ENCODE assay signal across 17 cellular contexts in the genomic region with DNA sequence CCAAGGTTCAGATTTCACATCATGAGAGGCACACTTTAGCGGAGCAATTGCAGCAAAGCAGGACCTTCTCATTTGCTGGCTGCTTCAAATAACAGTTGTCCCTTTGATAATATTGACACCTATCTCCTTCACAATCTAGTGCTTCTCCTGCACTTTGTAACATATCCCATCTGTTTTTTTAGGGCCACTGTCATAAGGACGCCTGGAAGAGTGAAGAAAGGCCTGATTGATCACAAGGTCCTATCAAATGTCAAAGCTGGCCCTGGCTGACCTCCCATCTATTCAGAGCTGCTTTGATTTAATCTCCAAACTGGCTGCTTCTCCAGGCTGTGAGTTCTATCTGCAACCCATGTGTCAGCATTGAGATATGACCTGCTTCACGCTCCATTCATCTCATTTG.
DNase-seq lines count a peak whose midpoint lies in the region; ATAC-seq and TF ChIP-seq lines count a peak whose summit lies in the region.
"Had no signal": no experiment of that assay in that cellular context is flagged by ENCODE, and none has a peak within 500 bp of the region (broad histone marks: within the 10 kb centered on the region; RNA-seq: fewer than 3 reads in every experiment).

No MANE protein-coding gene starts in this region.

- H3K27ac ChIP-seq in IMR-90 (ENCODE audit: insufficient read depth, low read length) (no peak overlapping the region), SJCRH30 (no peak overlapping the region), mesendoderm (ENCODE audit: low read depth, low read length) (no peak overlapping the region), substantia nigra (ENCODE audit: low read depth, low read length, poor library complexity, severe bottlenecking) (no peak overlapping the region)
- H3K27ac ChIP-seq: lower lobe of right lung, tibial nerve had no signal

- H3K4me1 ChIP-seq in IMR-90 (ENCODE audit: control insufficient read depth, insufficient read depth, low read length) = peaks cover 8% of the 10 kb centered on the region
- peaks cover 20% of the 10 kb centered on the region for H3K4me1 ChIP-seq in SJCRH30
- peaks cover 2% of the 10 kb centered on the region for H3K4me1 ChIP-seq in mesendoderm (ENCODE audit: control insufficient read depth, low read depth, low read length)
- H3K4me1 ChIP-seq: lower lobe of right lung had no signal

- H3K9ac ChIP-seq in IMR-90 (ENCODE audit: low read depth, low read length) (no peak overlapping the region), mesendoderm (ENCODE audit: low read length) (no peak overlapping the region)
- H3K9ac ChIP-seq: GM23248 had no signal

- dilution Hi-C loops in IMR-90 (cut with HindIII; ENCODE audit: low sequenced_read_pairs, unreplicated experiment) = no loop called here

- TF ChIP-seq RAD21 in IMR-90 (IDR thresholded peaks at IDR 0.05; ENCODE audit: low read length) = no peak

- peaks cover 2% of the 10 kb centered on the region for H3K27me3 Mint-ChIP-seq in T-helper 2 cell treated with Interferon-gamma antibody and Interleukin-4, amounts not matched to agents 5 μg/mL and 100 μg/mL, for 36 hours (ENCODE audit: low read depth)

- H4K8ac ChIP-seq in IMR-90 (ENCODE audit: low read depth in 2 of 2, low read length in 2 of 2) = peak overlapping the region in 1 of 2 experiments; percentile 44; a peak in 2 of 4 replicates
- no peak overlapping the region for H4K8ac ChIP-seq in mesendoderm (ENCODE audit: low read depth, low read length)

- H3K9me3 Mint-ChIP-seq in T-helper 2 cell treated with Interferon-gamma antibody and Interleukin-4, amounts not matched to agents 5 μg/mL and 100 μg/mL, for 36 hours = no peaks in the 10 kb centered on the region

- TF ChIP-seq POLR2A in IMR-90 (IDR thresholded peaks at IDR 0.05; ENCODE audit: low read depth, low read length) = no peak

- DNase-seq in COLO829 (ENCODE audit: low spot score) (peak; percentile 51), IMR-90 (no peak), SJCRH30 (peak; percentile 28 to 60), mesendoderm (peak; percentile 62), substantia nigra (lab: John Stamatoyannopoulos, UW) (no peak)
- DNase-seq in NK-92 treated with Interleukin-12 subunit alpha and Interleukin-12 subunit beta, amount 100 ng/mL, for 24 hours (lab: John Stamatoyannopoulos, UW) = no peak
- no peak for DNase-seq in T-helper 2 cell treated with Interferon-gamma antibody and Interleukin-4, amounts not matched to agents 5 μg/mL and 100 μg/mL, for 36 hours (ENCODE audit: low spot score)
- DNase-seq: activated CD4-positive, alpha-beta T cell treated with anti-CD3 and anti-CD28 coated beads, Interleukin-2, amount 50 U/mL, for 4 hours; cerebellar nuclear complex; GM23248; lower lobe of right lung; NCI-H1105; NCI-H526 treated with DMSO at 0.1 percent for 48 hours; stimulated activated CD4-positive, alpha-beta T cell treated with anti-CD3 and anti-CD28 coated beads, Interleukin-4, amount 100 ng/mL, for 24 hours; T-helper 9 cell had no signal

- CTCF ChIA-PET in IMR-90 (lab: Yijun Ruan, JAX) = no interaction called here

- H3K9me3 ChIP-seq in IMR-90 (ENCODE audit: control insufficient read depth, insufficient read depth, low read length) (no peaks in the 10 kb centered on the region), SJCRH30 (replicated peaks) (no peaks in the 10 kb centered on the region)
- H3K9me3 ChIP-seq: lower lobe of right lung, tibial nerve had no signal

- no peak overlapping the region; the same call in 1 of the 2 replicates for H3K14ac ChIP-seq in IMR-90 (replicated peaks; ENCODE audit: low read depth, low read length)

- H4K5ac ChIP-seq in IMR-90 (ENCODE audit: low read depth, low read length) (peak overlapping the region; percentile 4; the same call in 1 of the 2 replicates), mesendoderm (ENCODE audit: low read length) (no peak overlapping the region)

- H4K20me1 ChIP-seq in IMR-90 (ENCODE audit: insufficient read depth, low read length) = no peaks in the 10 kb centered on the region

- H3K36me3 ChIP-seq in IMR-90 (ENCODE audit: control insufficient read depth, insufficient read depth, low read length) (no peaks in the 10 kb centered on the region), SJCRH30 (no peaks in the 10 kb centered on the region), mesendoderm (ENCODE audit: control insufficient read depth, insufficient read depth, low read length) (no peaks in the 10 kb centered on the region)
- H3K36me3 ChIP-seq: lower lobe of right lung, tibial nerve had no signal

- WGBS in IMR-90 (ENCODE audit: extremely low coverage in 2 of 2, insufficient read length in 1 of 2), 2 experiments = no CpG with 5 or more reads among the region's 3 CpGs
- no CpG with 5 or more reads among the region's 3 CpGs for WGBS in mesendoderm (ENCODE audit: extremely low coverage, insufficient coverage, low lambda C conversion rate)

- H3K36me3 Mint-ChIP-seq in T-helper 2 cell treated with Interferon-gamma antibody and Interleukin-4, amounts not matched to agents 5 μg/mL and 100 μg/mL, for 36 hours (ENCODE audit: low read depth) = no peaks in the 10 kb centered on the region

- H3K79me1 ChIP-seq in IMR-90 (ENCODE audit: low read depth in 1 of 2, low read length in 2 of 2) = no peaks in the 10 kb centered on the region
- no peaks in the 10 kb centered on the region for H3K79me1 ChIP-seq in mesendoderm (ENCODE audit: low read length)

- no peak for TF ChIP-seq CTCF in IMR-90 (conservative IDR thresholded peaks at IDR 0.05; ENCODE audit: low read depth, low read length)

- H3K27ac Mint-ChIP-seq in T-helper 2 cell treated with Interferon-gamma antibody and Interleukin-4, amounts not matched to agents 5 μg/mL and 100 μg/mL, for 36 hours = no peak overlapping the region

- H2AK5ac ChIP-seq in IMR-90 (ENCODE audit: low read depth, low read length) = peak overlapping the region; percentile 36; the same call in 1 of the 2 replicates
- H2AK5ac ChIP-seq in mesendoderm (ENCODE audit: low read length) = no peak overlapping the region

- no peak overlapping the region for H3K4me2 ChIP-seq in IMR-90 (ENCODE audit: low read depth, low read length)
- H3K4me2 ChIP-seq in mesendoderm (ENCODE audit: low read length) = no peak overlapping the region

- H3K4ac ChIP-seq in IMR-90 (ENCODE audit: low read depth, low read length) (0 out of 2 replicates have a peak overlapping the region, but pooled peaks have one; percentile 5), mesendoderm (ENCODE audit: low read depth, low read length) (no peak overlapping the region)

- 0 out of 2 replicates have a peak overlapping the region, but pooled peaks have one; percentile 4 for H2BK120ac ChIP-seq in IMR-90 (ENCODE audit: low read depth, low read length)
- H2BK120ac ChIP-seq in mesendoderm (ENCODE audit: low read depth, low read length) = no peak overlapping the region

- POLR2A ChIA-PET in IMR-90 (lab: Charles Lee; ENCODE audit: unreplicated experiment) = no interaction called here

- no peaks in the 10 kb centered on the region for H3K27me3 ChIP-seq in IMR-90 (ENCODE audit: control insufficient read depth, insufficient read depth, low read length)
- no peaks in the 10 kb centered on the region for H3K27me3 ChIP-seq in SJCRH30
- no peaks in the 10 kb centered on the region for H3K27me3 ChIP-seq in mesendoderm (ENCODE audit: insufficient read depth, low read length, poor library complexity)
- H3K27me3 ChIP-seq: tibial nerve had no signal

- H2BK20ac ChIP-seq in IMR-90 (ENCODE audit: low read depth, low read length) = peak overlapping the region; percentile 8

- H3K79me2 ChIP-seq in mesendoderm (ENCODE audit: control insufficient read depth, insufficient read depth, low read length) = no peaks in the 10 kb centered on the region

- intact Hi-C loops in IMR-90 (cut with micrococcal nuclease) = no loop called here

- H2BK15ac ChIP-seq in IMR-90 (ENCODE audit: low read depth, low read length) = no peak overlapping the region
- no peak overlapping the region for H2BK15ac ChIP-seq in mesendoderm (replicated peaks; ENCODE audit: low read depth)

- H4K91ac ChIP-seq in IMR-90 (ENCODE audit: insufficient read depth, low read depth, low read length) = peak overlapping the region; percentile 58

- H3K4me1 Mint-ChIP-seq in T-helper 2 cell treated with Interferon-gamma antibody and Interleukin-4, amounts not matched to agents 5 μg/mL and 100 μg/mL, for 36 hours (ENCODE audit: low read depth) = no peaks in the 10 kb centered on the region

- BruUV-seq in IMR-90 (replicated peaks; lab: Mats Ljungman, UMichigan) = no TSS peak

- H2BK5ac ChIP-seq in IMR-90 (ENCODE audit: low read depth, low read length, poor library complexity, severe bottlenecking) = no peak overlapping the region
- no peak overlapping the region for H2BK5ac ChIP-seq in mesendoderm (ENCODE audit: low read length)

- H3K4me3 Mint-ChIP-seq in T-helper 2 cell treated with Interferon-gamma antibody and Interleukin-4, amounts not matched to agents 5 μg/mL and 100 μg/mL, for 36 hours = no peak overlapping the region

- ATAC-seq in IMR-90 (ENCODE audit: low read depth) (no peak), HG03342 (IDR thresholded peaks at IDR 0.05; ENCODE audit: unreplicated experiment) (no peak)

- H2AFZ ChIP-seq in IMR-90 (replicated peaks; ENCODE audit: low read length, poor library complexity) = no peak overlapping the region
- H2AFZ ChIP-seq: GM23248 had no signal

- H3K56ac ChIP-seq in IMR-90 (ENCODE audit: extremely low read depth, insufficient read depth, low read length) (no peak overlapping the region), mesendoderm (ENCODE audit: low read length) (no peak overlapping the region)

- no peak overlapping the region for H2AK9ac ChIP-seq in IMR-90 (replicated peaks; ENCODE audit: low read depth, low read length, poor library complexity)

- in situ Hi-C loops in IMR-90 (cut with MboI; ENCODE audit: low sequenced_read_pairs) = no loop called here

- H3K4me3 ChIP-seq in IMR-90 (ENCODE audit: insufficient read depth, low read depth, low read length) (no peak overlapping the region), SJCRH30 (no peak overlapping the region), mesendoderm (ENCODE audit: low read length) (no peak overlapping the region)
- H3K4me3 ChIP-seq: GM23248, lower lobe of right lung, tibial nerve had no signal

- H3K18ac ChIP-seq in IMR-90 (ENCODE audit: low read depth, low read length) (peak overlapping the region; percentile 7), mesendoderm (ENCODE audit: low read length) (no peak overlapping the region)

- H3K23ac ChIP-seq in IMR-90 (ENCODE audit: low read depth, low read length) (no peak overlapping the region), mesendoderm (ENCODE audit: low read length) (no peak overlapping the region)

- no peaks in the 10 kb centered on the region for H3K9me1 ChIP-seq in IMR-90 (ENCODE audit: insufficient read depth, low read length)

TF ChIP-seq in IMR-90, 13 proteins besides CTCF, POLR2A, EP300 and RAD21 (continues in another document):
- TF ChIP-seq RCOR1 (IDR thresholded peaks at IDR 0.05; ENCODE audit: insufficient replicate concordance, low read length) (no peak), RFX5 (IDR thresholded peaks at IDR 0.05; ENCODE audit: low read depth, low read length) (no peak)

Comparison
In these comparisons a context has a peak if more than half of its experiments do, and no peak if none do; other contexts are left out.
1. DNase-seq: peak in COLO829 (single experiment), SJCRH30 (2 of 2) and mesendoderm (single experiment); none in IMR-90 (single experiment), NK-92 treated with Interleukin-12 subunit alpha and Interleukin-12 subunit beta, amount 100 ng/mL, for 24 hours (single experiment), T-helper 2 cell treated with Interferon-gamma antibody and Interleukin-4, amounts not matched to agents 5 μg/mL and 100 μg/mL, for 36 hours (single experiment) and substantia nigra (0 of 49).